8 cellular contexts compared by ENCODE assay signal in genomic region chr7:322111-322671, GRCh38. TPM values are rescaled to one million over a fixed set of nuclear protein-coding genes. Genes with fewer than 3 reads are reported as not detected.
A peak's percentile ranks its signal among the peaks of the same experiment; 100 is the strongest.
DNase-seq lines count a peak whose midpoint lies in the region; ATAC-seq and TF ChIP-seq lines count a peak whose summit lies in the region.

No MANE protein-coding gene starts in this region.

- H3K27ac ChIP-seq in ascending aorta, result no peak overlapping the region

- peak; percentile 86 to 94 (median 90) for TF ChIP-seq CTCF in ascending aorta (IDR thresholded peaks at IDR 0.05)

- DNase-seq in DMS79 treated with DMSO at 0.1 percent for 48 hours (lab: John Stamatoyannopoulos, UW), result peak; percentile 49
- no peak for DNase-seq in DMS79 (lab: John Stamatoyannopoulos, UW)
- DNase-seq in HPDE6-E6E7 (ENCODE audit: extremely low spot score), result peak; percentile 67
- peak; percentile 55 for DNase-seq in T-helper 22 cell (ENCODE audit: low read depth)
- DNase-seq in ascending aorta (ENCODE audit: low spot score in 2 of 2), result peak in 1 of 2 donors; percentile 83
- peak; percentile 98 for DNase-seq in iPS-NIHi11 (ENCODE audit: low spot score)
- peak; percentile 88 for DNase-seq in stimulated activated CD4-positive, alpha-beta T cell treated with anti-CD3 and anti-CD28 coated beads, Interleukin-12 subunit alpha, Interleukin-12 subunit beta, amount 100 ng/mL, for 4 hours

- H3K27me3 ChIP-seq in ascending aorta, result no peaks in the 10 kb centered on the region

- no peak overlapping the region for H3K4me3 ChIP-seq in ascending aorta

- intact Hi-C loops in ascending aorta (cut with DNase I), result loop anchor here (1.0 to 10.0 kb wide), 3 partner anchors 405 to 553 kb away; partner anchors contain the start of genes DNAAF5, GET4 and PRKAR1B

- H3K36me3 ChIP-seq in ascending aorta, result no peaks in the 10 kb centered on the region

- H3K4me1 ChIP-seq in ascending aorta, result peaks cover 0 to 4% of the 10 kb centered on the region in 2 donors

- H3K9me3 ChIP-seq in ascending aorta, result peaks cover 0 to 3% of the 10 kb centered on the region in 2 donors

- no peak for ATAC-seq in GM21619 (IDR thresholded peaks at IDR 0.05; ENCODE audit: unreplicated experiment)

RNA-seq across cellular contexts. Expression of gene FOXL3, which starts 32.2 kb away (rescaled TPM):
- not detected for total RNA-seq in ascending aorta
